Comparison of ENCODE assay signal across 9 cellular contexts in genomic region chr4:113328514-113328913, GRCh38.
DNase-seq lines count a peak whose midpoint lies in the region; ATAC-seq and TF ChIP-seq lines count a peak whose summit lies in the region.
"Had no signal": no experiment of that assay in that cellular context is flagged by ENCODE, and none has a peak within 500 bp of the region (broad histone marks: within the 10 kb centered on the region; RNA-seq: fewer than 3 reads in every experiment).

No MANE protein-coding gene starts in this region.

- no TSS peak for BruUV-seq in MCF 10A (replicated peaks; lab: Mats Ljungman, UMichigan)

- no peaks in the 10 kb centered on the region for H3K9me3 ChIP-seq in breast epithelium
- no peaks in the 10 kb centered on the region for H3K9me3 ChIP-seq in fibroblast of lung (ENCODE audit: control insufficient read depth, insufficient read depth, low read depth, low read length)
- H3K9me3 ChIP-seq in thyroid gland = no peaks in the 10 kb centered on the region
- H3K9me3 ChIP-seq in CD4-positive, alpha-beta T cell (ENCODE audit: control insufficient read depth, low read length) = no peaks in the 10 kb centered on the region
- no peaks in the 10 kb centered on the region for H3K9me3 ChIP-seq in naive thymus-derived CD4-positive, alpha-beta T cell (ENCODE audit: control insufficient read depth in 2 of 3, low read length in 3 of 3)

- H3K9ac ChIP-seq in fibroblast of lung (ENCODE audit: insufficient read depth, low read length) = no peak overlapping the region

- H3K4me1 ChIP-seq in breast epithelium (no peaks in the 10 kb centered on the region), fibroblast of lung (ENCODE audit: control insufficient read depth, extremely low read depth, insufficient read depth, low read length) (no peaks in the 10 kb centered on the region), thyroid gland (peaks cover 0 to 4% of the 10 kb centered on the region in 2 donors)
- H3K4me1 ChIP-seq in naive thymus-derived CD4-positive, alpha-beta T cell (ENCODE audit: control insufficient read depth in 2 of 2, insufficient read depth in 2 of 2, low read length in 2 of 2) = no peaks in the 10 kb centered on the region

- ATAC-seq in CD4-positive, alpha-beta T cell (ENCODE audit: poor library complexity) = no peak
- ATAC-seq in naive thymus-derived CD4-positive, alpha-beta T cell = no peak

- intact Hi-C loops in MCF 10A (cut with micrococcal nuclease) = no loop called here
- intact Hi-C loops in breast epithelium (cut with DNase I; ENCODE audit: low total_unique reads) = no loop called here
- intact Hi-C loops in thyroid gland (cut with DNase I) = no loop called here
- intact Hi-C loops in CD4-positive, alpha-beta T cell (cut with DNase I, micrococcal nuclease) = no loop called here
- intact Hi-C loops in naive thymus-derived CD4-positive, alpha-beta T cell (cut with micrococcal nuclease) = no loop called here

- no peaks in the 10 kb centered on the region for H3K9me3 Mint-ChIP-seq in MCF 10A (ENCODE audit: unreplicated experiment)
- H3K9me3 Mint-ChIP-seq in CD4-positive, alpha-beta T cell = no peaks in the 10 kb centered on the region
- H3K9me3 Mint-ChIP-seq in naive thymus-derived CD4-positive, alpha-beta T cell = no peaks in the 10 kb centered on the region
- H3K9me3 Mint-ChIP-seq: memory B cell had no signal

- no peaks in the 10 kb centered on the region for H4K20me1 ChIP-seq in fibroblast of lung (ENCODE audit: control insufficient read depth, extremely low read depth, insufficient read depth, low read length)

- H3K27ac Mint-ChIP-seq in MCF 10A (ENCODE audit: low read depth, unreplicated experiment) = no peak overlapping the region
- no peak overlapping the region for H3K27ac Mint-ChIP-seq in CD4-positive, alpha-beta T cell
- no peak overlapping the region for H3K27ac Mint-ChIP-seq in naive thymus-derived CD4-positive, alpha-beta T cell
- H3K27ac Mint-ChIP-seq: memory B cell had no signal

- POLR2A ChIA-PET in MCF 10A (lab: Yijun Ruan, JAX) = no interaction called here
- POLR2A ChIA-PET in CD4-positive, alpha-beta T cell (lab: Charles Lee) = no interaction called here
- POLR2A ChIA-PET in naive thymus-derived CD4-positive, alpha-beta T cell (lab: Charles Lee) = no interaction called here

- 96 to 98% methylated on average over 3 of the region's 3 CpGs for WGBS in thyroid gland, 2 donors

- no peaks in the 10 kb centered on the region for H3K36me3 Mint-ChIP-seq in MCF 10A (ENCODE audit: insufficient read depth, unreplicated experiment)
- H3K36me3 Mint-ChIP-seq in CD4-positive, alpha-beta T cell (ENCODE audit: low read depth) = no peaks in the 10 kb centered on the region
- no peaks in the 10 kb centered on the region for H3K36me3 Mint-ChIP-seq in naive thymus-derived CD4-positive, alpha-beta T cell
- H3K36me3 Mint-ChIP-seq: memory B cell had no signal

- H3K4me1 Mint-ChIP-seq in MCF 10A (ENCODE audit: insufficient read depth, unreplicated experiment) = peaks cover 4% of the 10 kb centered on the region
- no peaks in the 10 kb centered on the region for H3K4me1 Mint-ChIP-seq in CD4-positive, alpha-beta T cell (ENCODE audit: low read depth)
- no peaks in the 10 kb centered on the region for H3K4me1 Mint-ChIP-seq in naive thymus-derived CD4-positive, alpha-beta T cell
- H3K4me1 Mint-ChIP-seq: memory B cell had no signal

- no peak overlapping the region for H3K4me3 ChIP-seq in breast epithelium
- no peak overlapping the region for H3K4me3 ChIP-seq in fibroblast of lung (replicated peaks in 1 of 4; ENCODE audit: control extremely low read depth in 1 of 4, insufficient read depth in 1 of 4, low read depth in 3 of 4, low read length in 4 of 4)
- H3K4me3 ChIP-seq in thyroid gland (replicated peaks in 1 of 3) = no peak overlapping the region
- no peak overlapping the region for H3K4me3 ChIP-seq in naive thymus-derived CD4-positive, alpha-beta T cell (ENCODE audit: low read length)

- no peak overlapping the region for H3K4me3 Mint-ChIP-seq in MCF 10A (ENCODE audit: unreplicated experiment)
- H3K4me3 Mint-ChIP-seq in CD4-positive, alpha-beta T cell = no peak overlapping the region
- no peak overlapping the region for H3K4me3 Mint-ChIP-seq in naive thymus-derived CD4-positive, alpha-beta T cell
- H3K4me3 Mint-ChIP-seq: memory B cell had no signal

- H3K36me3 ChIP-seq in breast epithelium (no peaks in the 10 kb centered on the region), fibroblast of lung (ENCODE audit: control insufficient read depth, insufficient read depth, low read length) (no peaks in the 10 kb centered on the region), thyroid gland (no peaks in the 10 kb centered on the region)
- no peaks in the 10 kb centered on the region for H3K36me3 ChIP-seq in naive thymus-derived CD4-positive, alpha-beta T cell (ENCODE audit: control insufficient read depth in 2 of 3, insufficient read depth in 3 of 3, low read length in 3 of 3)

- DNase-seq in MCF 10A (ENCODE audit: unreplicated experiment) (peak; percentile 33), breast epithelium (ENCODE audit: low spot score in 2 of 2) (no peak), NAMALWA (ENCODE audit: low spot score) (peak; percentile 20), fibroblast of lung (ENCODE audit: low read depth in 2 of 2) (no peak), thyroid gland (no peak), NCI-H2029 (lab: John Stamatoyannopoulos, UW) (no peak)
- DNase-seq in CD4-positive, alpha-beta T cell = no peak
- no peak for DNase-seq in naive thymus-derived CD4-positive, alpha-beta T cell

- TF ChIP-seq POLR2A in breast epithelium (IDR thresholded peaks at IDR 0.05) = no peak
- no peak for TF ChIP-seq POLR2A in thyroid gland (IDR thresholded peaks at IDR 0.05)

- no peak overlapping the region for H3K27ac ChIP-seq in breast epithelium
- no peak overlapping the region for H3K27ac ChIP-seq in fibroblast of lung (ENCODE audit: insufficient read depth, low read length)
- no peak overlapping the region for H3K27ac ChIP-seq in thyroid gland
- H3K27ac ChIP-seq in CD4-positive, alpha-beta T cell (ENCODE audit: low read depth, low read length) = no peak overlapping the region
- H3K27ac ChIP-seq in naive thymus-derived CD4-positive, alpha-beta T cell (ENCODE audit: low read depth, low read length) = no peak overlapping the region

- H3K27me3 ChIP-seq in breast epithelium (no peaks in the 10 kb centered on the region), fibroblast of lung (ENCODE audit: control insufficient read depth, insufficient read depth, low read length) (no peaks in the 10 kb centered on the region), thyroid gland (no peaks in the 10 kb centered on the region)
- H3K27me3 ChIP-seq in CD4-positive, alpha-beta T cell (ENCODE audit: control insufficient read depth, insufficient read depth, low read length) = no peaks in the 10 kb centered on the region
- no peaks in the 10 kb centered on the region for H3K27me3 ChIP-seq in naive thymus-derived CD4-positive, alpha-beta T cell (ENCODE audit: control insufficient read depth in 2 of 2, insufficient read depth in 2 of 2, low read length in 2 of 2)

- CTCF ChIA-PET in MCF 10A (lab: Yijun Ruan, JAX) = no interaction called here
- CTCF ChIA-PET in CD4-positive, alpha-beta T cell (lab: Charles Lee) = no interaction called here
- CTCF ChIA-PET in naive thymus-derived CD4-positive, alpha-beta T cell (lab: Charles Lee) = no interaction called here

- TF ChIP-seq CTCF in MCF 10A (IDR thresholded peaks at IDR 0.05; ENCODE audit: unreplicated experiment) = no peak
- peak in 1 of 3 donors; percentile 30 for TF ChIP-seq CTCF in breast epithelium (IDR thresholded peaks at IDR 0.05)
- TF ChIP-seq CTCF in fibroblast of lung (conservative IDR thresholded peaks at IDR 0.05 in 1 of 2, IDR thresholded peaks at IDR 0.05 in 1 of 2; ENCODE audit: low read depth in 1 of 2, low read length in 2 of 2) = peak; percentile 14 to 45
- TF ChIP-seq CTCF in thyroid gland (IDR thresholded peaks at IDR 0.05) = peak in 4 of 6 experiments; percentile 14 to 35 (median 22)
- TF ChIP-seq CTCF in CD4-positive, alpha-beta T cell (IDR thresholded peaks at IDR 0.05) = no peak

- no peaks in the 10 kb centered on the region for H3K27me3 Mint-ChIP-seq in MCF 10A (ENCODE audit: insufficient read depth, unreplicated experiment)
- peaks cover 3% of the 10 kb centered on the region for H3K27me3 Mint-ChIP-seq in CD4-positive, alpha-beta T cell
- peaks cover 7 to 22% (median 10%) of the 10 kb centered on the region in 5 donors for H3K27me3 Mint-ChIP-seq in naive thymus-derived CD4-positive, alpha-beta T cell
- H3K27me3 Mint-ChIP-seq: memory B cell had no signal

- no peaks in the 10 kb centered on the region for H3K79me2 ChIP-seq in fibroblast of lung (ENCODE audit: control insufficient read depth, insufficient read depth, low read length)

- H3K4me2 ChIP-seq in fibroblast of lung (ENCODE audit: extremely low read depth, insufficient read depth, low read length) = no peak overlapping the region

- H2AFZ ChIP-seq in fibroblast of lung (ENCODE audit: low read length) = no peak overlapping the region

Comparison
In these comparisons a context has a peak if more than half of its experiments do, and no peak if none do; other contexts are left out.
1. DNase-seq: peak in MCF 10A (single experiment) and NAMALWA (single experiment); none in breast epithelium (0 of 2), fibroblast of lung (0 of 2), thyroid gland (0 of 2), NCI-H2029 (single experiment), CD4-positive, alpha-beta T cell (0 of 10) and naive thymus-derived CD4-positive, alpha-beta T cell (0 of 9).
2. CTCF ChIP-seq: peak in fibroblast of lung (2 of 2) and thyroid gland (4 of 6); none in MCF 10A (single experiment) and CD4-positive, alpha-beta T cell (single experiment).